Comparison of ENCODE assay signal across 4 cellular contexts in the genomic region with DNA sequence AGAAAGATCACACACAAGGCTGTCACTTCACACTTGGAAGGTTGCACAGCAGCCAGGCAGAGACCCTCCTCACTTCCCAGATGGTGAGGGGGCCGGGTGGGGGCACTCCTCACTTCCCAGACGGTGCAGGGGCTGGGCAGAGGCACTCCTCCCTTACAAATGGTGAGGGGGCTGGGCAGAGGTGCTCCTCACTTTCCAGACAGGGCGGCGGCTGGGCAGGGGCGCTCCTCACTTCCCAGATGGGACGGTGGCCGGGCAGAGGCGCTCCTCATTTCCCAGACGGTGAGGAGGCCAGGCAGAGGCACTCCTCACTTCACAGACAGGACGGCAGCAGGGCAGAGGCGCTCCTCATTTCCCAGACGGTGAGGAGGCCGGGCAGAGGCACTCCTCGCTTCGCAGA. TPM values are rescaled to one million over a fixed set of nuclear protein-coding genes. Genes with fewer than 3 reads are reported as not detected.
DNase-seq lines count a peak whose midpoint lies in the region; ATAC-seq lines count a peak whose summit lies in the region.
"Not testable (repeated sequence)": the region's sequence is repeated elsewhere in the genome, so short reads cannot be mapped to it uniquely, and the experiment has no call there.
"Had no signal": no experiment of that assay in that cellular context is flagged by ENCODE, and none has a peak within 500 bp of the region (broad histone marks: within the 10 kb centered on the region; RNA-seq: fewer than 3 reads in every experiment).

No MANE protein-coding gene starts in this region.

- H3K27ac Mint-ChIP-seq in T-helper 17 cell = peak overlapping the region; percentile 72
- peak overlapping the region; percentile 14 for H3K27ac Mint-ChIP-seq in activated naive CD8-positive, alpha-beta T cell treated with anti-CD3 and anti-CD28 coated beads, Interleukin-2, amount 50 U/mL, for 24 hours
- peak overlapping the region; percentile 35 for H3K27ac Mint-ChIP-seq in central memory CD8-positive, alpha-beta T cell (ENCODE audit: low read depth)

- DNase-seq in T-helper 17 cell; activated naive CD8-positive, alpha-beta T cell treated with anti-CD3 and anti-CD28 coated beads, Interleukin-2, amount 50 U/mL, for 24 hours; central memory CD8-positive, alpha-beta T cell (ENCODE audit: low spot score in 2 of 2): not testable (repeated sequence)

- not testable (repeated sequence) for H3K4me3 Mint-ChIP-seq in T-helper 17 cell; activated naive CD8-positive, alpha-beta T cell treated with anti-CD3 and anti-CD28 coated beads, Interleukin-2, amount 50 U/mL, for 24 hours; central memory CD8-positive, alpha-beta T cell

- not testable (repeated sequence) for ATAC-seq in T-helper 17 cell; activated naive CD8-positive, alpha-beta T cell treated with anti-CD3 and anti-CD28 coated beads, Interleukin-2, amount 50 U/mL, for 24 hours; central memory CD8-positive, alpha-beta T cell (replicated peaks; ENCODE audit: extremely low read depth, poor library complexity, severe bottlenecking)

- H3K9me3 Mint-ChIP-seq in activated naive CD8-positive, alpha-beta T cell treated with anti-CD3 and anti-CD28 coated beads, Interleukin-2, amount 50 U/mL, for 24 hours; central memory CD8-positive, alpha-beta T cell: not testable (repeated sequence)

- H3K36me3 Mint-ChIP-seq in T-helper 17 cell (ENCODE audit: low read depth) = not testable (repeated sequence)
- H3K36me3 Mint-ChIP-seq in activated naive CD8-positive, alpha-beta T cell treated with anti-CD3 and anti-CD28 coated beads, Interleukin-2, amount 50 U/mL, for 24 hours (ENCODE audit: low read depth) = peaks cover 19% of the 10 kb centered on the region
- H3K36me3 Mint-ChIP-seq in central memory CD8-positive, alpha-beta T cell (ENCODE audit: insufficient read depth) = peaks cover 12% of the 10 kb centered on the region

- peaks cover 27% of the 10 kb centered on the region for H3K4me1 Mint-ChIP-seq in T-helper 17 cell
- peaks cover 19% of the 10 kb centered on the region for H3K4me1 Mint-ChIP-seq in activated naive CD8-positive, alpha-beta T cell treated with anti-CD3 and anti-CD28 coated beads, Interleukin-2, amount 50 U/mL, for 24 hours
- H3K4me1 Mint-ChIP-seq in central memory CD8-positive, alpha-beta T cell = peaks cover 28% of the 10 kb centered on the region

- H3K9me3 ChIP-seq in T-helper 17 cell (ENCODE audit: control insufficient read depth, low read length, poor library complexity, severe bottlenecking) = not testable (repeated sequence)

- not testable (repeated sequence) for H3K27me3 Mint-ChIP-seq in T-helper 17 cell; activated naive CD8-positive, alpha-beta T cell treated with anti-CD3 and anti-CD28 coated beads, Interleukin-2, amount 50 U/mL, for 24 hours; central memory CD8-positive, alpha-beta T cell

RNA-seq across cellular contexts. Expression of a gene that starts 42.5 kb away (rescaled TPM):
- total RNA-seq in T-helper 17 cell = 10 to 100 TPM; 94.6 to 97.6 TPM
- total RNA-seq: Caco-2 had no signal

Comparison
In these comparisons a context has a peak if more than half of its experiments do, and no peak if none do; other contexts are left out.
1. H3K27ac Mint-ChIP-seq: peak in every context shown above with its lines; median percentile 72 in T-helper 17 cell; 35 in central memory CD8-positive, alpha-beta T cell; 14 in activated naive CD8-positive, alpha-beta T cell treated with anti-CD3 and anti-CD28 coated beads, Interleukin-2, amount 50 U/mL, for 24 hours.